In the genomic region with DNA sequence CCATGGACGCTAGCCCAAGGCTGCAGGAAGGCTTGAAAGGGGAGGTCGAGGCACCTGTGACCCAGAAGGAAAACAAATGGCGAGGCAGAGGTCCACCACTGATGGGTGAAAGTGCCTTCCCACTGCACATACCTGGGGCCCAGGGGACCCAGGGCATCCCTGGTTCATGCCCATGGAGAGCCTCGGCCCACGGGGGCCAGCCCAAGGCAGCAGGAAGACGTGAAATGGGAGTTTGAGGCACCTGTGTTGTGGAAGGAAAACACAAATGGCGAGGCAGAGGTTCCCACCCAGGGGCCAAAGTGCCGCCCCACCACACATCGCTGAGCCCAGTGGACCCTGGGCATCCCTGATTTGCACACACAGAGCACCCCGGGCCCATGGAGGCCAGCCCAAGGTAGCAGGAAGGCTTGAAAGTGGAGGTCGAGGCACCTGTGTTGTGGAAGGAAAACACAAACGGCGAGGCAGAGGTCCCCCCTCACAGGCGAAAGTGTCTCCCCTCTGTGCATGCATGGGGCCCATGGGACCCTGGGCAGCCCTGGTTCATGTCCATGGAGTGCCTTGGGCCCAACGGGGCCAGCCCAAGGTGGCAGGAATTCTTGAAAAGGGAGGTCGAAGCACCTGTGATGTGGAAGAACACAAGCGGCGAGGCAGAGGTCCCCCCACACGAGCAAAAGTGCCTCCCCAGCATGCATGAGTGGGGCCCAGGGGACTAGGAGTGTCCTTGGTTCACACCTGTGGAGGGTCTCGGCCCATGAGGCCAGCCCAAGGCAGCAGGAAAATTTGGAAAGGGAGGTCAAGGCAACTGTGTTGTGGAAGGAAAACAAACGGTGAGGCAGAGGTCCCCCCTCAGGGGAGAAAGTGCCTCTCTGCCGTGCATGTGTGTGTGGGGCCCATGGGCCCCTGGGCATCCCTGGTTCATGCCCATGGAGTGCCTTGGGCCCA, we compare ENCODE assay signal across 12 cellular contexts.
DNase-seq lines count a peak whose midpoint lies in the region; ATAC-seq and TF ChIP-seq lines count a peak whose summit lies in the region.
"Had no signal": no experiment of that assay in that cellular context is flagged by ENCODE, and none has a peak within 500 bp of the region (broad histone marks: within the 10 kb centered on the region; RNA-seq: fewer than 3 reads in every experiment).

No MANE protein-coding gene starts in this region.

- no peaks in the 10 kb centered on the region for H3K36me3 ChIP-seq in spleen

- H3K27me3 ChIP-seq in spleen (replicated peaks in 1 of 7): no peaks in the 10 kb centered on the region

- no peaks in the 10 kb centered on the region for H3K27me3 Mint-ChIP-seq in activated T-cell treated with anti-CD3 and anti-CD28 coated beads, Interleukin-2, amount 50 U/mL, for 4 hours (ENCODE audit: low read depth)
- H3K27me3 Mint-ChIP-seq: activated CD8-positive, alpha-beta T cell treated with anti-CD3 and anti-CD28 coated beads for 36 hours had no signal

- DNase-seq in GM13977 (ENCODE audit: low spot score) (peak; percentile 0), iPS-NIHi11 (ENCODE audit: low spot score) (peak; percentile 0), spleen (peak; percentile 54), DMS153 treated with DMSO at 0.1 percent for 48 hours (lab: John Stamatoyannopoulos, UW; ENCODE audit: unreplicated experiment) (no peak), pons (ENCODE audit: low spot score) (no peak)
- DNase-seq in activated T-cell treated with anti-CD3 and anti-CD28 coated beads, Interleukin-2, amount 50 U/mL, for 4 hours: peak; percentile 1
- DNase-seq in effector CD4-positive, alpha-beta T cell: no peak
- DNase-seq: activated CD8-positive, alpha-beta T cell treated with anti-CD3 and anti-CD28 coated beads for 36 hours; GOT3; NCI-H1417 treated with DMSO at 0.1 percent for 48 hours; NCI-H774 had no signal

- no peak overlapping the region for H3K27ac ChIP-seq in spleen

- in situ Hi-C loops in GM13977 (cut with MboI; ENCODE audit: low pct_unique_long_range_greater_than_20kb, low sequenced_read_pairs, unreplicated experiment): no loop called here

- no peaks in the 10 kb centered on the region for H3K4me1 ChIP-seq in spleen

- H3K4me3 Mint-ChIP-seq in activated T-cell treated with anti-CD3 and anti-CD28 coated beads, Interleukin-2, amount 50 U/mL, for 4 hours: no peak overlapping the region
- H3K4me3 Mint-ChIP-seq: activated CD8-positive, alpha-beta T cell treated with anti-CD3 and anti-CD28 coated beads for 36 hours had no signal

- intact Hi-C loops in spleen (cut with DNase I; ENCODE audit: low total_unique reads): no loop called here

- TF ChIP-seq POLR2A in spleen (IDR thresholded peaks at IDR 0.05): no peak

- no peaks in the 10 kb centered on the region for H3K4me1 Mint-ChIP-seq in activated T-cell treated with anti-CD3 and anti-CD28 coated beads, Interleukin-2, amount 50 U/mL, for 4 hours (ENCODE audit: low read depth)

- WGBS in spleen, 5 donors: 71 to 75% (median 73%) methylated on average over 20 to 22 of the region's 22 CpGs

- H3K4me3 ChIP-seq in spleen: no peak overlapping the region
- H3K4me3 ChIP-seq: smooth muscle cell had no signal

- no peak for ATAC-seq in activated T-cell treated with anti-CD3 and anti-CD28 coated beads, Interleukin-2, amount 50 U/mL, for 4 hours
- ATAC-seq: activated CD8-positive, alpha-beta T cell treated with anti-CD3 and anti-CD28 coated beads for 36 hours had no signal

- TF ChIP-seq CTCF in GM13977 (IDR thresholded peaks at IDR 0.05; ENCODE audit: extremely low read depth, insufficient read depth, missing control alignments) (no peak), spleen (IDR thresholded peaks at IDR 0.05 in 8 of 11, conservative IDR thresholded peaks at IDR 0.05 in 3 of 11) (no peak)

- peaks cover 12 to 100% (median 100%) of the 10 kb centered on the region in 8 donors for H3K9me3 ChIP-seq in spleen

- H3K9me3 Mint-ChIP-seq in activated T-cell treated with anti-CD3 and anti-CD28 coated beads, Interleukin-2, amount 50 U/mL, for 4 hours: peaks cover 59% of the 10 kb centered on the region

- no peaks in the 10 kb centered on the region for H3K36me3 Mint-ChIP-seq in activated T-cell treated with anti-CD3 and anti-CD28 coated beads, Interleukin-2, amount 50 U/mL, for 4 hours (ENCODE audit: insufficient read depth)

Comparison
In these comparisons a context has a peak if more than half of its experiments do, and no peak if none do; other contexts are left out.
1. DNase-seq: peak in GM13977 (single experiment), activated T-cell treated with anti-CD3 and anti-CD28 coated beads, Interleukin-2, amount 50 U/mL, for 4 hours (single experiment), iPS-NIHi11 (single experiment) and spleen (single experiment); none in DMS153 treated with DMSO at 0.1 percent for 48 hours (single experiment), pons (single experiment) and effector CD4-positive, alpha-beta T cell (single experiment).